In the genomic region with DNA sequence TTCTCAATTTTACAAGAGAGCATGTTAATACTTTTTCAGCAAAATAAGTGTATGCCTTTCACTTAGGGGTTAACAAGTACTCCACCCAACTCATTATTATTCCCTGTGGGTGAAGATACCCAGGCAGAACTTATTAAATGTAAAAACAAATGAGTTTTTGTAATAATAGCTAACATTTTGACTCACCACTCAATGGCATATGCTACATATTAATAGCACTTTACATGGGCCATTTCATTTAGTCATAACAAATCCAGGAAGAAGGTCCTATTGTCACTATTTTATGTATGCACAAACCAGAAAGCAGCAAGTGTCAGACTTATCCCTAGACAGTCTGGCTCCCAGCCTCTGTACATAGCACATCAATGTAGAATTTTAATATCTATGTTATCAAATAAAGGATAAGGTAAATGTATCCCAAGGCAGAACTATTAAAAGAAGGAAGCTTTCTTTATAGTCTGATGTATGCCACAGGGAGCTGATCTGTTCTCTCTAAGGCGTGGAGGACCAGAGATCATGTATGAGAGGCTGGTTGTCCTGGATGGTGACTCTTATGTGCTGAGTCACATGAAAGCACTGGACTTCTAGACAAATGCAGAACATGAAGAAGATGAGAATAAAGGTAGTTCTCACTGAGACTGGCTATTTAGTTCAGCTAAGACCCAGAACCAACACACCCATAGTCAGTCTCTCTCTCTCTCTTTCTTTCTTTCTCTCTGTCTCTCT, we compare ENCODE assay signal across 7 cellular contexts. TPM values are rescaled to one million over a fixed set of nuclear protein-coding genes. Genes with fewer than 3 reads are reported as not detected.
"Had no signal": no experiment of that assay in that cellular context is flagged by ENCODE, and none has a peak within 500 bp of the region (broad histone marks: within the 10 kb centered on the region; RNA-seq: fewer than 3 reads in every experiment).

No MANE protein-coding gene starts in this region.

RNA-seq across cellular contexts. Expression of a gene that starts 9.5 kb away (rescaled TPM):
- total RNA-seq: activated B cell treated with CpG ODN at 0.5 μM for 24 hours; activated CD8-positive, alpha-beta memory T cell treated with anti-CD3 and anti-CD28 coated beads, Interleukin-2, amount 10 ng/mL, durations not matched to agents 7 days and 5 days; cerebellum; SJSA1; T-cell; T-helper 17 cell had no signal

RNA-seq across cellular contexts. Expression of a gene that starts 33.7 kb away (rescaled TPM):
- total RNA-seq: activated CD8-positive, alpha-beta memory T cell treated with anti-CD3 and anti-CD28 coated beads, Interleukin-2, amount 10 ng/mL, durations not matched to agents 7 days and 5 days; cerebellum; RPMI7951; SJSA1 had no signal

RNA-seq across cellular contexts. Expression of a gene that starts 38.1 kb away (rescaled TPM):
- total RNA-seq: SJSA1 had no signal
